In genomic region chr10:60872451-60872850, GRCh38 we compare ENCODE assay signal across 28 cellular contexts.
"Had no signal": no experiment of that assay in that cellular context is flagged by ENCODE, and none has a peak within 500 bp of the region (broad histone marks: within the 10 kb centered on the region; RNA-seq: fewer than 3 reads in every experiment).

No MANE protein-coding gene starts in this region.

- H3K27me3 ChIP-seq: body of pancreas, esophagus squamous epithelium had no signal

- H3K9me3 Mint-ChIP-seq: activated CD4-positive, alpha-beta memory T cell treated with anti-CD3 and anti-CD28 coated beads for 36 hours; activated CD4-positive, alpha-beta T cell treated with anti-CD3 and anti-CD28 coated beads, Interleukin-2, amount 10 ng/mL, durations not matched to agents 24 days and 14 days; activated naive CD4-positive, alpha-beta T cell treated with anti-CD3 and anti-CD28 coated beads, Interleukin-2, amount 10 ng/mL, durations not matched to agents 7 days and 5 days; activated T-cell treated with anti-CD3 and anti-CD28 coated beads, Interleukin-2, amount 50 U/mL, for 24 hours; activated T-cell treated with anti-CD3 and anti-CD28 coated beads, Interleukin-2, amount 50 U/mL, for 72 hours; effector memory CD8-positive, alpha-beta T cell had no signal

- ATAC-seq: activated CD4-positive, alpha-beta T cell treated with anti-CD3 and anti-CD28 coated beads for 36 hours; activated CD8-positive, alpha-beta memory T cell treated with anti-CD3 and anti-CD28 coated beads, Interleukin-2, amount 10 ng/mL, durations not matched to agents 7 days and 5 days; activated CD8-positive, alpha-beta T cell treated with anti-CD3 and anti-CD28 coated beads, Interleukin-2, amount 10 ng/mL, durations not matched to agents 7 days and 5 days; activated T-cell treated with anti-CD3 and anti-CD28 coated beads, Interleukin-2, amount 50 U/mL, for 72 hours; body of pancreas; effector memory CD8-positive, alpha-beta T cell had no signal

- H3K27ac ChIP-seq: body of pancreas, esophagus squamous epithelium had no signal

- H3K27ac Mint-ChIP-seq: activated CD4-positive, alpha-beta memory T cell treated with anti-CD3 and anti-CD28 coated beads for 36 hours; activated CD4-positive, alpha-beta T cell treated with anti-CD3 and anti-CD28 coated beads for 36 hours; activated CD4-positive, alpha-beta T cell treated with anti-CD3 and anti-CD28 coated beads, Interleukin-2, amount 10 ng/mL, durations not matched to agents 24 days and 14 days; activated CD8-positive, alpha-beta memory T cell treated with anti-CD3 and anti-CD28 coated beads, Interleukin-2, amount 10 ng/mL, durations not matched to agents 7 days and 5 days; activated CD8-positive, alpha-beta T cell treated with anti-CD3 and anti-CD28 coated beads, Interleukin-2, amount 10 ng/mL, durations not matched to agents 7 days and 5 days; activated naive CD4-positive, alpha-beta T cell treated with anti-CD3 and anti-CD28 coated beads, Interleukin-2, amount 10 ng/mL, durations not matched to agents 7 days and 5 days; activated naive CD8-positive, alpha-beta T cell; activated T-cell treated with anti-CD3 and anti-CD28 coated beads, Interleukin-2, amount 50 U/mL, for 24 hours; activated T-cell treated with anti-CD3 and anti-CD28 coated beads, Interleukin-2, amount 50 U/mL, for 72 hours; effector memory CD8-positive, alpha-beta T cell had no signal

- H3K36me3 Mint-ChIP-seq: activated CD4-positive, alpha-beta memory T cell treated with anti-CD3 and anti-CD28 coated beads for 36 hours; activated CD8-positive, alpha-beta memory T cell treated with anti-CD3 and anti-CD28 coated beads, Interleukin-2, amount 10 ng/mL, durations not matched to agents 7 days and 5 days; activated naive CD4-positive, alpha-beta T cell treated with anti-CD3 and anti-CD28 coated beads, Interleukin-2, amount 10 ng/mL, durations not matched to agents 7 days and 5 days; activated naive CD8-positive, alpha-beta T cell had no signal

- H3K4me3 ChIP-seq: body of pancreas, esophagus squamous epithelium had no signal

- H3K27me3 Mint-ChIP-seq: activated CD4-positive, alpha-beta T cell treated with anti-CD3 and anti-CD28 coated beads for 36 hours; activated naive CD4-positive, alpha-beta T cell treated with anti-CD3 and anti-CD28 coated beads, Interleukin-2, amount 10 ng/mL, durations not matched to agents 7 days and 5 days had no signal

- H3K9me3 ChIP-seq: body of pancreas, esophagus squamous epithelium had no signal

- H3K4me3 Mint-ChIP-seq: activated CD4-positive, alpha-beta memory T cell treated with anti-CD3 and anti-CD28 coated beads for 36 hours; activated CD4-positive, alpha-beta T cell treated with anti-CD3 and anti-CD28 coated beads for 36 hours; activated CD4-positive, alpha-beta T cell treated with anti-CD3 and anti-CD28 coated beads, Interleukin-2, amount 10 ng/mL, durations not matched to agents 24 days and 14 days; activated CD8-positive, alpha-beta memory T cell treated with anti-CD3 and anti-CD28 coated beads, Interleukin-2, amount 10 ng/mL, durations not matched to agents 7 days and 5 days; activated CD8-positive, alpha-beta T cell treated with anti-CD3 and anti-CD28 coated beads, Interleukin-2, amount 10 ng/mL, durations not matched to agents 7 days and 5 days; activated naive CD4-positive, alpha-beta T cell treated with anti-CD3 and anti-CD28 coated beads, Interleukin-2, amount 10 ng/mL, durations not matched to agents 7 days and 5 days; activated naive CD8-positive, alpha-beta T cell; activated T-cell treated with anti-CD3 and anti-CD28 coated beads, Interleukin-2, amount 50 U/mL, for 24 hours; activated T-cell treated with anti-CD3 and anti-CD28 coated beads, Interleukin-2, amount 50 U/mL, for 72 hours; effector memory CD8-positive, alpha-beta T cell had no signal

- H3K4me1 Mint-ChIP-seq: activated CD4-positive, alpha-beta T cell treated with anti-CD3 and anti-CD28 coated beads for 36 hours; activated CD4-positive, alpha-beta T cell treated with anti-CD3 and anti-CD28 coated beads, Interleukin-2, amount 10 ng/mL, durations not matched to agents 24 days and 14 days; activated CD8-positive, alpha-beta memory T cell treated with anti-CD3 and anti-CD28 coated beads, Interleukin-2, amount 10 ng/mL, durations not matched to agents 7 days and 5 days; activated naive CD4-positive, alpha-beta T cell treated with anti-CD3 and anti-CD28 coated beads, Interleukin-2, amount 10 ng/mL, durations not matched to agents 7 days and 5 days had no signal

- DNase-seq: activated CD4-positive, alpha-beta memory T cell treated with anti-CD3 and anti-CD28 coated beads for 36 hours; activated CD4-positive, alpha-beta T cell treated with anti-CD3 and anti-CD28 coated beads for 36 hours; activated CD4-positive, alpha-beta T cell treated with anti-CD3 and anti-CD28 coated beads, Interleukin-2, amount 10 ng/mL, durations not matched to agents 24 days and 14 days; activated CD4-positive, CD25-positive, alpha-beta regulatory T cell; activated CD4-positive, CD25-positive, alpha-beta regulatory T cell treated with anti-CD3 and anti-CD28 coated beads, Interleukin-2, amount 50 U/mL, for 72 hours; activated CD8-positive, alpha-beta memory T cell treated with anti-CD3 and anti-CD28 coated beads, Interleukin-2, amount 10 ng/mL, durations not matched to agents 7 days and 5 days; activated CD8-positive, alpha-beta memory T cell treated with anti-CD3 and anti-CD28 coated beads, Interleukin-2, amount 50 U/mL, for 4 hours; activated CD8-positive, alpha-beta T cell treated with anti-CD3 and anti-CD28 coated beads, Interleukin-2, amount 10 ng/mL, durations not matched to agents 7 days and 5 days; activated gamma-delta T cell; activated naive CD4-positive, alpha-beta T cell; activated naive CD4-positive, alpha-beta T cell treated with anti-CD3 and anti-CD28 coated beads, Interleukin-2, amount 10 ng/mL, durations not matched to agents 7 days and 5 days; activated T-cell treated with anti-CD3 and anti-CD28 coated beads for 4 hours; activated T-cell treated with anti-CD3 and anti-CD28 coated beads, Interleukin-2, amount 50 U/mL, for 24 hours; activated T-cell treated with anti-CD3 and anti-CD28 coated beads, Interleukin-2, amount 50 U/mL, for 72 hours; amniotic stem cell; aorta; body of pancreas; caudate nucleus; cortex of kidney; dermis blood vessel endothelial cell; effector CD4-positive, alpha-beta T cell; effector memory CD8-positive, alpha-beta T cell; erythroblast; esophagus squamous epithelium; foreskin melanocyte; head of caudate nucleus; T-helper 2 cell had no signal
